27 cellular contexts compared by ENCODE assay signal in genomic region chr2:143611336-143611735, GRCh38.
"Had no signal": no experiment of that assay in that cellular context is flagged by ENCODE, and none has a peak within 500 bp of the region (broad histone marks: within the 10 kb centered on the region; RNA-seq: fewer than 3 reads in every experiment).

No MANE protein-coding gene starts in this region.

- H3K36me3 Mint-ChIP-seq: mesothelial cell of epicardium; natural killer cell; stimulated activated effector memory CD8-positive, alpha-beta T cell treated with anti-CD3 and anti-CD28 coated beads, Interleukin-12 subunit alpha, Interleukin-12 subunit beta, amount 100 ng/mL, for 72 hours had no signal

- H3K4me1 ChIP-seq: right atrium auricular region, right lobe of liver, suprapubic skin, vagina had no signal

- H3K27ac ChIP-seq: left lung, ovary, right atrium auricular region, right lobe of liver, skin epidermis, suprapubic skin, thoracic aorta, tibial artery, upper lobe of left lung, vagina had no signal

- H3K9me3 ChIP-seq: left lung, ovary, right atrium auricular region, right lobe of liver, suprapubic skin, thoracic aorta, tibial artery, upper lobe of left lung, vagina had no signal

- H3K27me3 ChIP-seq: left lung, ovary, right atrium auricular region, right lobe of liver, suprapubic skin, tibial artery, upper lobe of left lung, vagina had no signal

- H3K9me3 Mint-ChIP-seq: immature natural killer cell; mesothelial cell of epicardium; naive B cell; natural killer cell; stimulated activated effector memory CD8-positive, alpha-beta T cell treated with anti-CD3 and anti-CD28 coated beads, Interleukin-12 subunit alpha, Interleukin-12 subunit beta, amount 100 ng/mL, for 72 hours; stimulated activated naive CD8-positive, alpha-beta T cell treated with anti-CD3 and anti-CD28 coated beads, Interleukin-15, Interleukin-2, amounts not matched to agents 100 ng/mL and 50 ng/mL, for 24 hours had no signal

- H3K27ac Mint-ChIP-seq: immature natural killer cell; mesothelial cell of epicardium; natural killer cell; progenitor cell of endocrine pancreas; stimulated activated effector memory CD8-positive, alpha-beta T cell treated with anti-CD3 and anti-CD28 coated beads, Interleukin-12 subunit alpha, Interleukin-12 subunit beta, amount 100 ng/mL, for 72 hours; stimulated activated naive CD8-positive, alpha-beta T cell treated with anti-CD3 and anti-CD28 coated beads, Interleukin-15, Interleukin-2, amounts not matched to agents 100 ng/mL and 50 ng/mL, for 24 hours had no signal

- H3K4me3 Mint-ChIP-seq: immature natural killer cell; mesothelial cell of epicardium; naive B cell; natural killer cell; stimulated activated effector memory CD8-positive, alpha-beta T cell treated with anti-CD3 and anti-CD28 coated beads, Interleukin-12 subunit alpha, Interleukin-12 subunit beta, amount 100 ng/mL, for 72 hours; stimulated activated naive CD8-positive, alpha-beta T cell treated with anti-CD3 and anti-CD28 coated beads, Interleukin-15, Interleukin-2, amounts not matched to agents 100 ng/mL and 50 ng/mL, for 24 hours had no signal

- H3K36me3 ChIP-seq: left lung, ovary, right atrium auricular region, right lobe of liver, suprapubic skin, thoracic aorta, tibial artery, upper lobe of left lung, vagina had no signal

- H3K27me3 Mint-ChIP-seq: naive B cell; stimulated activated naive CD8-positive, alpha-beta T cell treated with anti-CD3 and anti-CD28 coated beads, Interleukin-15, Interleukin-2, amounts not matched to agents 100 ng/mL and 50 ng/mL, for 24 hours had no signal

- ATAC-seq: left colon; left lung; natural killer cell; right lobe of liver; stimulated activated effector memory CD8-positive, alpha-beta T cell treated with anti-CD3 and anti-CD28 coated beads, Interleukin-12 subunit alpha, Interleukin-12 subunit beta, amount 100 ng/mL, for 72 hours had no signal

- DNase-seq: hypothalamus; immature natural killer cell; kidney; left colon; left lung; mesendoderm; naive B cell; natural killer cell; ovary; right lobe of liver; stimulated activated CD4-positive, alpha-beta T cell treated with anti-CD3 and anti-CD28 coated beads, Interleukin-12 subunit alpha, Interleukin-12 subunit beta, amount 100 ng/mL, for 4 hours; stimulated activated CD4-positive, alpha-beta T cell treated with anti-CD3 and anti-CD28 coated beads, Interleukin-15, amount 100 ng/mL, for 24 hours; stimulated activated CD4-positive, alpha-beta T cell treated with anti-CD3 and anti-CD28 coated beads, Interleukin-2, amount 100 ng/mL, for 24 hours; stimulated activated CD4-positive, alpha-beta T cell treated with anti-CD3 and anti-CD28 coated beads, Interleukin-4, amount 100 ng/mL, for 1 hour; stimulated activated naive CD4-positive, alpha-beta T cell; tibial artery; upper lobe of left lung had no signal

- H3K4me3 ChIP-seq: left lung, lung, ovary, right atrium auricular region, right lobe of liver, skin epidermis, suprapubic skin, thoracic aorta, tibial artery, upper lobe of left lung, vagina had no signal
